In the genomic region with DNA sequence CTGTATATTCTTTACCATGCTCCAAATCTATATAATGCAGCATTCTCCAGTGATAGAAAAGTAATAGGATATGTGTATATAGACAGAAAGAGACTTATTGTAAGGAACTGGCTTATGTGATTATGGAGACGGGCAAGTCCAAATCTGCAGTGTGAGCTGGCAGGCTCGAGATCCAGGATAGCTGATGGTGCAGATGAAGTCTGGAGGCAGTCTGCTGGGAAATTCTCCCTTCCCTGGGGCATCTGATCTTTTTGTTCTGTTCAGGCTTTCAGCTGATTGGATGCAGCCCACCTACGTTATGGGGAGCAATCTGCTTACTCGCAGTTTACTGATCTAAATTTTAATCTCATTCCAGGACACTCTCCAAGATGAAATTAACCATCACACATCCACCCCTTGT, we compare ENCODE assay signal across 25 cellular contexts.
"Had no signal": no experiment of that assay in that cellular context is flagged by ENCODE, and none has a peak within 500 bp of the region (broad histone marks: within the 10 kb centered on the region; RNA-seq: fewer than 3 reads in every experiment).

No MANE protein-coding gene starts in this region.

- H3K4me1 ChIP-seq: colonic mucosa, esophagus muscularis mucosa, foreskin keratinocyte, gastroesophageal sphincter, heart left ventricle, left lung, lower lobe of right lung had no signal

- H3K27ac ChIP-seq: colonic mucosa, epithelial cell of prostate, esophagus muscularis mucosa, foreskin keratinocyte, gastroesophageal sphincter, heart left ventricle, hepatocyte, left lung, lower lobe of right lung had no signal

- H3K27me3 ChIP-seq: colonic mucosa, esophagus muscularis mucosa, foreskin keratinocyte, gastroesophageal sphincter, heart left ventricle, hepatocyte, left lung had no signal

- H3K27me3 Mint-ChIP-seq: dendritic cell treated with granulocyte-macrophage colony-stimulating factor and Interleukin-4, amounts not matched to agents 40 ng/mL and 50 ng/mL, for 4 days; naive B cell had no signal

- DNase-seq: colonic mucosa; cortex of kidney; effector CD8-positive, alpha-beta T cell; effector memory CD8-positive, alpha-beta T cell; endodermal cell; erythroblast; foreskin keratinocyte; heart left ventricle; hypothalamus; immature natural killer cell; islet precursor cell; left cardiac atrium; left lung; left ventricle myocardium superior; lower lobe of right lung; mesendoderm; midbrain; naive B cell had no signal

- H3K9me3 Mint-ChIP-seq: dendritic cell treated with granulocyte-macrophage colony-stimulating factor and Interleukin-4, amounts not matched to agents 40 ng/mL and 50 ng/mL, for 4 days; effector memory CD8-positive, alpha-beta T cell had no signal

- H3K4me3 Mint-ChIP-seq: dendritic cell treated with granulocyte-macrophage colony-stimulating factor and Interleukin-4, amounts not matched to agents 40 ng/mL and 50 ng/mL, for 4 days; effector memory CD8-positive, alpha-beta T cell; endodermal cell; immature natural killer cell; naive B cell had no signal

- H3K79me2 ChIP-seq: hepatocyte had no signal

- FAIRE-seq: endometrium, frontal cortex had no signal

- H3K4me3 ChIP-seq: colonic mucosa, esophagus muscularis mucosa, gastroesophageal sphincter, heart left ventricle, hepatocyte, left lung, lower lobe of right lung had no signal

- H2AFZ ChIP-seq: hepatocyte had no signal

- H3K9me3 ChIP-seq: colonic mucosa, esophagus muscularis mucosa, gastroesophageal sphincter, lower lobe of right lung had no signal

- ATAC-seq: effector memory CD8-positive, alpha-beta T cell; foreskin keratinocyte; gastroesophageal sphincter; heart left ventricle; left cardiac atrium; left lung; left ventricle myocardium superior; lower lobe of right lung had no signal

- H3K4me1 Mint-ChIP-seq: endodermal cell, immature natural killer cell had no signal

- H3K27ac Mint-ChIP-seq: dendritic cell treated with granulocyte-macrophage colony-stimulating factor and Interleukin-4, amounts not matched to agents 40 ng/mL and 50 ng/mL, for 4 days; effector memory CD8-positive, alpha-beta T cell; endodermal cell; immature natural killer cell had no signal

- H3K36me3 ChIP-seq: colonic mucosa, esophagus muscularis mucosa, gastroesophageal sphincter, left lung, lower lobe of right lung had no signal

- H3K4me2 ChIP-seq: hepatocyte had no signal
